In the genomic region with DNA sequence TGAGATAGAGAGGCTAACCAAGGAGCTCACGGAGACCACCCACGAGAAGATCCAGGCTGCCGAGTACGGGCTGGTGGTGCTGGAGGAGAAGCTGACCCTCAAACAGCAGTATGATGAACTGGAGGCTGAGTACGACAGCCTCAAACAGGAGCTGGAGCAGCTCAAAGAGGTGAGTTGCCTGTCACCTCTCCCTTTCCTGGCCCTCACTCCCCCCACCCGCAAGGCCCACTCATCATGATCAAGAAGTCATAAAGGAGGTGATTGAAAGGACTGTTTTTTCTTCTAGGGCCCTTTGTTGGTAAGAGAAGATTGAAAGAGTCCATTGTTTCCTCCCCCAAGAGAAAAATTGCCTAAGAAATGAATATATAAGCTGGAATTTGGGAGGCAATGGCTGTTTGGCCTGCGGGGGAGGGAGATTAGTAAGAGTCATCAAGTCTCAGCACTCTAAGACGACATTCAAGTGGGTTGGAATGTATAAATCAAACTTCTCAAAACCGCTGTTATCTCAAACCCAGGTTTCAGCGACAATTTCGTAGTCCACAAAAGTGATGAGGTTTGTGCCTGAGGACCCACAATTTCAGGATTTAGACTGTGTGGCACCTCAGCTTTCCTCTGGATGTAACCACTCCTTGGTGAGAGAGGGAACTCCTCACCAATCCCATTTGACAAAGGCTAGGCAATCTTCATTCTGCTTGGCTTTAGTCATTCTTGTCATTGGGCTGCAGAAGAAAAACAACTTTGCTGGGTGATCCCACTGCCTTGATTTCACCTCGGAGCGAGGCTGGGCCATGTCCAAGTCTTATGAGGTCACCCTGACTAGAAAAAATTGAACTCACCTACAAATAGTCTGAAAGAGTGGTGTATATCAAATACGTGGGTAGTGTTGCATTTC, we compare ENCODE assay signal across 8 cellular contexts. TPM values are rescaled to one million over a fixed set of nuclear protein-coding genes. Genes with fewer than 3 reads are reported as not detected.
DNase-seq lines count a peak whose midpoint lies in the region; ATAC-seq and TF ChIP-seq lines count a peak whose summit lies in the region.

No MANE protein-coding gene starts in this region.

- peak; percentile 6 for ATAC-seq in GM19035 (IDR thresholded peaks at IDR 0.05; ENCODE audit: unreplicated experiment)
- ATAC-seq in stimulated activated naive CD8-positive, alpha-beta T cell treated with anti-CD3 and anti-CD28 coated beads, Interleukin-15, Interleukin-2, amounts not matched to agents 100 U/mL and 50 U/mL, for 24 hours = peak; percentile 20
- no peak for ATAC-seq in HG03196 (IDR thresholded peaks at IDR 0.05; ENCODE audit: unreplicated experiment)

- no peaks in the 10 kb centered on the region for H3K4me1 ChIP-seq in mesodermal cell (ENCODE audit: control insufficient read depth, insufficient read depth, low read length, poor library complexity, severe bottlenecking)

- no peaks in the 10 kb centered on the region for H3K9me3 ChIP-seq in mesodermal cell (ENCODE audit: control insufficient read depth, low read length)

- no peaks in the 10 kb centered on the region for H3K9me3 Mint-ChIP-seq in activated CD4-positive, alpha-beta T cell treated with anti-CD3 and anti-CD28 coated beads, Interleukin-2, amount 10 ng/mL, durations not matched to agents 24 days and 14 days

- peaks cover 2% of the 10 kb centered on the region for H3K36me3 Mint-ChIP-seq in activated CD4-positive, alpha-beta T cell treated with anti-CD3 and anti-CD28 coated beads, Interleukin-2, amount 10 ng/mL, durations not matched to agents 24 days and 14 days (ENCODE audit: low read depth)

- H3K27ac ChIP-seq in dorsolateral prefrontal cortex (peak overlapping the region in 58 of 59 donors; percentile 4 to 97 (median 93)), mesodermal cell (ENCODE audit: low read depth, low read length, severe bottlenecking) (peak overlapping the region; percentile 88)

- H3K4me3 ChIP-seq in Jurkat, Clone E6-1 (ENCODE audit: low read length) = peak overlapping the region; percentile 94
- peak overlapping the region; percentile 74 to 99 (median 92) for H3K4me3 ChIP-seq in dorsolateral prefrontal cortex
- H3K4me3 ChIP-seq in mesodermal cell (ENCODE audit: extremely low read depth, insufficient read depth, low read length, poor library complexity, severe bottlenecking) = peak overlapping the region; percentile 82

- TF ChIP-seq CTCF in dorsolateral prefrontal cortex (IDR thresholded peaks at IDR 0.05 in 54 of 56, conservative IDR thresholded peaks at IDR 0.05 in 2 of 56; ENCODE audit: low read depth in 1 of 56, partially characterized antibody in 56 of 56) = no peak

- H3K27ac Mint-ChIP-seq in activated CD4-positive, alpha-beta T cell treated with anti-CD3 and anti-CD28 coated beads, Interleukin-2, amount 10 ng/mL, durations not matched to agents 24 days and 14 days = peak overlapping the region; percentile 92

- peak overlapping the region; percentile 99 for H3K4me3 Mint-ChIP-seq in activated CD4-positive, alpha-beta T cell treated with anti-CD3 and anti-CD28 coated beads, Interleukin-2, amount 10 ng/mL, durations not matched to agents 24 days and 14 days

- 0 to 4% methylated on average over 7 to 8 of the region's 14 CpGs for WGBS in mesodermal cell (ENCODE audit: insufficient coverage in 2 of 2), 2 experiments

- H3K27me3 Mint-ChIP-seq in activated CD4-positive, alpha-beta T cell treated with anti-CD3 and anti-CD28 coated beads, Interleukin-2, amount 10 ng/mL, durations not matched to agents 24 days and 14 days = peaks cover 12% of the 10 kb centered on the region

- intact Hi-C loops in activated CD4-positive, alpha-beta T cell treated with anti-CD3 and anti-CD28 coated beads, Interleukin-2, amount 10 ng/mL, durations not matched to agents 24 days and 14 days (cut with micrococcal nuclease) = loop anchor here (1.0 to 10.0 kb wide), 8 partner anchors 27 to 783 kb away; a partner anchor contains a TSS
- intact Hi-C loops in dorsolateral prefrontal cortex (cut with DNase I) = loop anchor here (2.0 to 10.0 kb wide), 5 partner anchors 31 to 205 kb away; a partner anchor contains a TSS

- H3K36me3 ChIP-seq in mesodermal cell (ENCODE audit: control insufficient read depth, insufficient read depth, low read length) = peaks cover 9% of the 10 kb centered on the region

- peaks cover 23% of the 10 kb centered on the region for H3K4me1 Mint-ChIP-seq in activated CD4-positive, alpha-beta T cell treated with anti-CD3 and anti-CD28 coated beads, Interleukin-2, amount 10 ng/mL, durations not matched to agents 24 days and 14 days

- H3K27me3 ChIP-seq in dorsolateral prefrontal cortex = no peaks in the 10 kb centered on the region

- DNase-seq in AG08395 (ENCODE audit: low spot score) = peak; percentile 56
- DNase-seq in Jurkat, Clone E6-1 (ENCODE audit: low read depth, low spot score) = no peak
- DNase-seq in activated CD4-positive, alpha-beta T cell treated with anti-CD3 and anti-CD28 coated beads, Interleukin-2, amount 10 ng/mL, durations not matched to agents 24 days and 14 days = peak; percentile 69
- DNase-seq in dorsolateral prefrontal cortex = peak in 2 of 10 donors; percentile 31 to 40
- DNase-seq in stimulated activated naive CD8-positive, alpha-beta T cell treated with anti-CD3 and anti-CD28 coated beads, Interleukin-15, Interleukin-2, amounts not matched to agents 100 U/mL and 50 U/mL, for 24 hours = peak; percentile 37

RNA-seq across cellular contexts. Expression of a gene that starts 1.0 kb away (rescaled TPM):
- polyA plus RNA-seq in Jurkat, Clone E6-1 (2012; ENCODE audit: insufficient read depth, insufficient read length) = 16.4 TPM
- total RNA-seq in activated CD4-positive, alpha-beta T cell treated with anti-CD3 and anti-CD28 coated beads, Interleukin-2, amount 10 ng/mL, durations not matched to agents 24 days and 14 days = 16.0 and 18.2 TPM in 2 replicates
- total RNA-seq in dorsolateral prefrontal cortex = 10 to 100 TPM; 52.6 to 94.5 (median 74.8) TPM
- polyA plus RNA-seq in mesodermal cell (2013, experiment 1 of 2) = 29.6 TPM
- polyA plus RNA-seq in mesodermal cell (2013, experiment 2 of 2) = 33.5 TPM
